Comparison of ENCODE assay signal across 8 cellular contexts in genomic region chr6:26187981-26188635, GRCh38.
DNase-seq lines count a peak whose midpoint lies in the region; ATAC-seq and TF ChIP-seq lines count a peak whose summit lies in the region.

No MANE protein-coding gene starts in this region.

- peak overlapping the region; percentile 79 for H3K4me3 Mint-ChIP-seq in mesothelial cell of epicardium
- H3K4me3 Mint-ChIP-seq in type B pancreatic cell = peak overlapping the region; percentile 93

- no peaks in the 10 kb centered on the region for H3K9me3 ChIP-seq in SJSA1 (replicated peaks)

- H3K27ac Mint-ChIP-seq in mesothelial cell of epicardium = peak overlapping the region; percentile 98
- peak overlapping the region; percentile 97 for H3K27ac Mint-ChIP-seq in type B pancreatic cell

- DNase-seq in SIG-M5 treated with dmso at 0.1 percent for 504 hours (lab: John Stamatoyannopoulos, UW; ENCODE audit: unreplicated experiment) = peak; percentile 80
- no peak for DNase-seq in SIG-M5 (lab: John Stamatoyannopoulos, UW)
- no peak for DNase-seq in SJSA1 (ENCODE audit: low read depth in 1 of 2, low spot score in 2 of 2)
- peak; percentile 66 for DNase-seq in cerebellar cortex (ENCODE audit: low spot score)
- DNase-seq in mesothelial cell of epicardium (ENCODE audit: low spot score in 2 of 2, unreplicated experiment in 2 of 2) = peak in 1 of 2 experiments; percentile 43
- no peak for DNase-seq in type B pancreatic cell (ENCODE audit: extremely low spot score, unreplicated experiment)
- no peak for DNase-seq in D341Med (ENCODE audit: low spot score)

- H3K4me1 ChIP-seq in SJSA1 (replicated peaks) = peaks cover 14% of the 10 kb centered on the region; the same call in 1 of the 2 replicates

- H3K27me3 Mint-ChIP-seq in mesothelial cell of epicardium (ENCODE audit: low read depth) = no peaks in the 10 kb centered on the region
- peaks cover 4% of the 10 kb centered on the region for H3K27me3 Mint-ChIP-seq in type B pancreatic cell

- H3K27ac ChIP-seq in SJSA1 = peak overlapping the region; percentile 80

- H3K36me3 Mint-ChIP-seq in mesothelial cell of epicardium (no peaks in the 10 kb centered on the region), type B pancreatic cell (no peaks in the 10 kb centered on the region)

- no peaks in the 10 kb centered on the region for H3K36me3 ChIP-seq in SJSA1

- H3K4me1 Mint-ChIP-seq in mesothelial cell of epicardium = peaks cover 42% of the 10 kb centered on the region
- H3K4me1 Mint-ChIP-seq in type B pancreatic cell (ENCODE audit: unreplicated experiment) = peaks cover 29% of the 10 kb centered on the region

- no peaks in the 10 kb centered on the region for H3K27me3 ChIP-seq in SJSA1 (replicated peaks)

- TF ChIP-seq CTCF in mesothelial cell of epicardium (IDR thresholded peaks at IDR 0.05; ENCODE audit: unreplicated experiment) = no peak
- TF ChIP-seq CTCF in type B pancreatic cell (conservative IDR thresholded peaks at IDR 0.05) = no peak

- H3K4me3 ChIP-seq in SJSA1 = peak overlapping the region; percentile 39

- no peaks in the 10 kb centered on the region for H3K9me3 Mint-ChIP-seq in mesothelial cell of epicardium
- no peaks in the 10 kb centered on the region for H3K9me3 Mint-ChIP-seq in type B pancreatic cell

- peak; percentile 4 for ATAC-seq in HG03139 (IDR thresholded peaks at IDR 0.05; ENCODE audit: unreplicated experiment)

Comparison
In these comparisons a context has a peak if more than half of its experiments do, and no peak if none do; other contexts are left out.
1. DNase-seq: peak in SIG-M5 treated with dmso at 0.1 percent for 504 hours (single experiment) and cerebellar cortex (single experiment); none in SIG-M5 (single experiment), SJSA1 (0 of 2), type B pancreatic cell (single experiment) and D341Med (single experiment).